In the genomic region with DNA sequence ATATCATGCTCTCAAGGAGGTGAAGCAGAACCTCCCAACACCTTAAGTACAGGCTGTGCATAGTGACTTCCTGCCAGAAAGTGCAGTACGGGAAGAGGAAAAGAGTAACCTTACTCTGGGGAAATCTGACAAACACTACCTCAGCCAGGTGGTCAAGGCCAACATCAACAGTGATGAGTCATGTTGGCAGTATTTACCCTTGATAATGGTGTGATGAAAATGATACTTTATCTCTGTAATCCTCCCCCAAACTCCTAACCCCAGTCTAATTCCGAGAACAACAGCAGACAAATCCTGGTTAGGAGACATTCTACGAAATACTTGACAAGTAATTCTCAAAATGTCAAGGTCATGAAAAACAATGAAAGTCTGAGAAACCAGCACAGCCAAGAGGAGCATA, we compare ENCODE assay signal across 1 cellular context.
TF ChIP-seq lines count a peak whose summit lies in the region.

No MANE protein-coding gene starts in this region.

TF ChIP-seq in A549, 52 proteins besides CTCF, POLR2A, EP300 and RAD21 (continued from another document):
- TF ChIP-seq, protein P1, sequence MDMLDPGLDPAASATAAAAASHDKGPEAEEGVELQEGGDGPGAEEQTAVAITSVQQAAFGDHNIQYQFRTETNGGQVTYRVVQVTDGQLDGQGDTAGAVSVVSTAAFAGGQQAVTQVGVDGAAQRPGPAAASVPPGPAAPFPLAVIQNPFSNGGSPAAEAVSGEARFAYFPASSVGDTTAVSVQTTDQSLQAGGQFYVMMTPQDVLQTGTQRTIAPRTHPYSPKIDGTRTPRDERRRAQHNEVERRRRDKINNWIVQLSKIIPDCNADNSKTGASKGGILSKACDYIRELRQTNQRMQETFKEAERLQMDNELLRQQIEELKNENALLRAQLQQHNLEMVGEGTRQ (IDR thresholded peaks at IDR 0.05): no peak
